ENCODE assay signal across 32 cellular contexts in genomic region chrX:108264376-108264775, GRCh38.
"Had no signal": no experiment of that assay in that cellular context is flagged by ENCODE, and none has a peak within 500 bp of the region (broad histone marks: within the 10 kb centered on the region; RNA-seq: fewer than 3 reads in every experiment).

No MANE protein-coding gene starts in this region.

- H3K9me3 ChIP-seq: MG63 had no signal

- H3K36me3 ChIP-seq: brain microvascular endothelial cell, MG63, WERI-Rb-1 had no signal

- H3K4me3 ChIP-seq: MG63 had no signal

- H3K9me3 Mint-ChIP-seq: activated CD4-positive, alpha-beta memory T cell treated with anti-CD3 and anti-CD28 coated beads, Interleukin-2, amount 10 ng/mL, durations not matched to agents 7 days and 5 days; activated naive CD4-positive, alpha-beta T cell treated with anti-CD3 and anti-CD28 coated beads, Interleukin-2, amount 50 U/mL, for 72 hours; activated T-cell treated with anti-CD3 and anti-CD28 coated beads, Interleukin-2, amount 50 U/mL, for 72 hours; activated T-helper 17 cell treated with anti-CD3 and anti-CD28 coated beads, Interleukin-2, amount 50 U/mL, for 72 hours had no signal

- H3K4me3 Mint-ChIP-seq: activated CD4-positive, alpha-beta memory T cell treated with anti-CD3 and anti-CD28 coated beads, Interleukin-2, amount 10 ng/mL, durations not matched to agents 7 days and 5 days; activated CD8-positive, alpha-beta memory T cell treated with anti-CD3 and anti-CD28 coated beads, Interleukin-2, amount 10 ng/mL, durations not matched to agents 7 days and 5 days; activated T-cell treated with anti-CD3 and anti-CD28 coated beads, Interleukin-2, amount 50 U/mL, for 72 hours; activated T-helper 17 cell treated with anti-CD3 and anti-CD28 coated beads, Interleukin-2, amount 50 U/mL, for 72 hours had no signal

- H3K27ac Mint-ChIP-seq: activated CD4-positive, alpha-beta memory T cell treated with anti-CD3 and anti-CD28 coated beads, Interleukin-2, amount 10 ng/mL, durations not matched to agents 7 days and 5 days; activated CD8-positive, alpha-beta memory T cell treated with anti-CD3 and anti-CD28 coated beads, Interleukin-2, amount 10 ng/mL, durations not matched to agents 7 days and 5 days; activated naive CD4-positive, alpha-beta T cell treated with anti-CD3 and anti-CD28 coated beads, Interleukin-2, amount 50 U/mL, for 72 hours; activated T-cell treated with anti-CD3 and anti-CD28 coated beads, Interleukin-2, amount 50 U/mL, for 72 hours; activated T-helper 17 cell treated with anti-CD3 and anti-CD28 coated beads, Interleukin-2, amount 50 U/mL, for 72 hours had no signal

- H3K27me3 ChIP-seq: brain microvascular endothelial cell, MG63 had no signal

- FAIRE-seq: RCC 7860 had no signal

- ATAC-seq: activated CD8-positive, alpha-beta memory T cell treated with anti-CD3 and anti-CD28 coated beads, Interleukin-2, amount 10 ng/mL, durations not matched to agents 7 days and 5 days; activated naive CD4-positive, alpha-beta T cell treated with anti-CD3 and anti-CD28 coated beads, Interleukin-2, amount 50 U/mL, for 72 hours; activated T-cell treated with anti-CD3 and anti-CD28 coated beads, Interleukin-2, amount 50 U/mL, for 72 hours; activated T-helper 17 cell treated with anti-CD3 and anti-CD28 coated beads, Interleukin-2, amount 50 U/mL, for 72 hours; PC-3; Right ventricle myocardium inferior had no signal

- H3K36me3 Mint-ChIP-seq: activated CD8-positive, alpha-beta memory T cell treated with anti-CD3 and anti-CD28 coated beads, Interleukin-2, amount 10 ng/mL, durations not matched to agents 7 days and 5 days; activated naive CD4-positive, alpha-beta T cell treated with anti-CD3 and anti-CD28 coated beads, Interleukin-2, amount 50 U/mL, for 72 hours had no signal

- H3K27ac ChIP-seq: brain microvascular endothelial cell, RWPE1, WERI-Rb-1 had no signal

- H3K4me1 Mint-ChIP-seq: activated CD4-positive, alpha-beta memory T cell treated with anti-CD3 and anti-CD28 coated beads, Interleukin-2, amount 10 ng/mL, durations not matched to agents 7 days and 5 days; activated CD8-positive, alpha-beta memory T cell treated with anti-CD3 and anti-CD28 coated beads, Interleukin-2, amount 10 ng/mL, durations not matched to agents 7 days and 5 days; activated T-helper 17 cell treated with anti-CD3 and anti-CD28 coated beads, Interleukin-2, amount 50 U/mL, for 72 hours had no signal

- DNase-seq: activated CD4-positive, alpha-beta memory T cell treated with anti-CD3 and anti-CD28 coated beads, Interleukin-2, amount 10 ng/mL, durations not matched to agents 7 days and 5 days; activated CD4-positive, alpha-beta T cell treated with anti-CD3 and anti-CD28 coated beads for 1 hour; activated CD4-positive, alpha-beta T cell treated with anti-CD3 and anti-CD28 coated beads for 48 hours; activated CD4-positive, CD25-positive, alpha-beta regulatory T cell; activated CD8-positive, alpha-beta memory T cell treated with anti-CD3 and anti-CD28 coated beads for 24 hours; activated CD8-positive, alpha-beta memory T cell treated with anti-CD3 and anti-CD28 coated beads, Interleukin-2, amount 10 ng/mL, durations not matched to agents 7 days and 5 days; activated CD8-positive, alpha-beta memory T cell treated with anti-CD3 and anti-CD28 coated beads, Interleukin-2, amount 50 U/mL, for 48 hours; activated gamma-delta T cell; activated naive CD4-positive, alpha-beta T cell treated with Interleukin-2 at 50 U/mL for 16 hours; activated T-cell treated with anti-CD3 and anti-CD28 coated beads, Interleukin-2, amount 50 U/mL, for 1 hour; activated T-cell treated with anti-CD3 and anti-CD28 coated beads, Interleukin-2, amount 50 U/mL, for 72 hours; aorta; brain microvascular endothelial cell; central memory CD4-positive, alpha-beta T cell; Kasumi-1; KG1; MG63; NCI-H1048; NCI-H1436 treated with DMSO at 0.1 percent for 48 hours; NCI-H1694 treated with DMSO at 0.1 percent for 48 hours; NCI-H2029; NCI-H345; NCI-H524 treated with DMSO at 0.1 percent for 48 hours; PC-3; SIG-M5; T1000; WERI-Rb-1 had no signal

- H3K27me3 Mint-ChIP-seq: activated CD4-positive, alpha-beta memory T cell treated with anti-CD3 and anti-CD28 coated beads, Interleukin-2, amount 10 ng/mL, durations not matched to agents 7 days and 5 days; activated CD8-positive, alpha-beta memory T cell treated with anti-CD3 and anti-CD28 coated beads, Interleukin-2, amount 10 ng/mL, durations not matched to agents 7 days and 5 days had no signal
